ENCODE assay signal across 14 cellular contexts in the genomic region with DNA sequence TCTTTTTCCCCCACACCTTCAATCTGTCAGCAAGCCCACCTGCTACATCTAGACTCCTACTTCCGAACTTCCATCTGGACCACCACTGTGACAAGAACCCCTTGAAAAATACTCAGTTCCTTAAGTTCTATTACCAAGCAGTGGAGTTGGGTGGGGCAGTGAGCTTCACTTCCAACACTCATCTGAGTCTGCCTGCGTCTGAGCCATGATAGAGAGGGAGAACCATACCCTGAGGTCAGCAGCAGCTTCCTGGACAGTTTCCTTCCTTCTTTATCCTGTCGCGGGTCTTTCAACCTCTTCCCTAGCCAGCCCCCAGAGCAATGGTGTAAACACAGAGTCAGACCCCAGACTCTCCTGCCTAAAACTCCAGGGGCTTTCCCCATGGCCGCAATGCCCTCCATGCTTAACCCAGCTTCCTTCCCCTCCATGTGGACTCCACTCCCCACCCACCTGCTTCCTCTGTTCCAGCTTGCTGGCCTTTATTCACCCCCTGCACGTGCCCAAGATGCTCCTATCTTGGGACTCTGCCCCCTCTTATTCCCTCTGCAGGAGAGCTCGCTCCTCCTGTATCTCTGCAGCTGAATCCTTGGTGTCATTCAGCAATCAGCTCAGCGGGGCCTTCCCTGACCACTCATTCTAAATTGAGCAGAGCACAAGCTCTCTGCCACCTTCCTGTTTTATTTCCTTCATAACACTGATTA.
"Had no signal": no experiment of that assay in that cellular context is flagged by ENCODE, and none has a peak within 500 bp of the region (broad histone marks: within the 10 kb centered on the region; RNA-seq: fewer than 3 reads in every experiment).

No MANE protein-coding gene starts in this region.

- H3K27ac ChIP-seq: gastroesophageal sphincter, suprapubic skin had no signal

- ATAC-seq: activated CD4-positive, CD25-positive, alpha-beta regulatory T cell treated with anti-CD3 and anti-CD28 coated beads, Interleukin-2, amount 50 U/mL, for 24 hours; gastroesophageal sphincter; left lobe of liver; stimulated activated memory B cell treated with anti-CD40 and anti-IgM and Interleukin-4, amounts not matched to agents 10 μg/mL and 1 μg/mL and 100 μg/mL, for 72 hours had no signal

- DNase-seq: activated CD4-positive, alpha-beta T cell treated with anti-CD3 and anti-CD28 coated beads, Interleukin-2, amount 50 U/mL, for 1 hour; activated CD8-positive, alpha-beta memory T cell treated with anti-CD3 and anti-CD28 coated beads for 24 hours; activated naive CD4-positive, alpha-beta T cell treated with anti-CD3 and anti-CD28 coated beads, Interleukin-2, amount 10 ng/mL, durations not matched to agents 7 days and 5 days; islet precursor cell; midbrain; nucleus accumbens; posterior cingulate gyrus; stimulated activated CD4-positive, alpha-beta T cell treated with anti-CD3 and anti-CD28 coated beads, Interleukin-2, amount 100 ng/mL, for 48 hours had no signal

- H3K27me3 ChIP-seq: gastroesophageal sphincter, suprapubic skin had no signal

- FAIRE-seq: astrocyte had no signal

- H3K36me3 ChIP-seq: gastroesophageal sphincter, suprapubic skin had no signal

- H3K9me3 ChIP-seq: gastroesophageal sphincter, suprapubic skin had no signal

- H3K4me3 ChIP-seq: gastroesophageal sphincter, suprapubic skin had no signal

- H3K4me1 ChIP-seq: gastroesophageal sphincter, suprapubic skin had no signal
